12 cellular contexts compared by ENCODE assay signal in the genomic region with DNA sequence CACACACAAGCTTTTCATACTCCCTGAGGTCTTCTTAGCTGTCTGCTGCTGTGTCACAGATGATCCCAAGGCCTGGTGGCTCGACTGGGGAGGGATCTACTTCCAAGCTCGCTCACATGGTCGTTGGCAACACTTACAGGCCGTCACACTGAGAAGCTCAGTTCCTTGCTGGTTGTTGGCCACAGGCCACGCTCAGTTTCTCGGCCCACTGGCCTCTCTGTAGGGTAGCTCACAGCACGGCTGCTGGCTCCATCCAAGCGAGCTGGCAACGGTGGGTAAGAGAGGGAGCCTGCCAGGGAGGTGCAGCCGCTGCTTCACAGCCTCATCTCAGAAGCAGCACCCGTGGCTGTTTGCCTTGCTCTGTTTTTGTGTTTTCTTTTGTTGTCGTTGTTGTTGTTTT.
"Had no signal": no experiment of that assay in that cellular context is flagged by ENCODE, and none has a peak within 500 bp of the region (broad histone marks: within the 10 kb centered on the region; RNA-seq: fewer than 3 reads in every experiment).

No MANE protein-coding gene starts in this region.

- H3K9me3 Mint-ChIP-seq: activated naive CD8-positive, alpha-beta T cell treated with anti-CD3 and anti-CD28 coated beads, Interleukin-2, amount 10 ng/mL, durations not matched to agents 7 days and 5 days; effector memory CD8-positive, alpha-beta T cell; stimulated activated naive CD8-positive, alpha-beta T cell treated with anti-CD3 and anti-CD28 coated beads, Interleukin-15, amount 100 ng/mL, for 72 hours had no signal

- H3K27ac Mint-ChIP-seq: activated naive CD8-positive, alpha-beta T cell treated with anti-CD3 and anti-CD28 coated beads, Interleukin-2, amount 10 ng/mL, durations not matched to agents 7 days and 5 days; activated T-helper 1 cell treated with anti-CD3 and anti-CD28 coated beads, Interleukin-12 subunit alpha, Interleukin-12 subunit beta, Interleukin-2, Interleukin-4 antibody, amounts not matched to agents 30 ng/mL and 10 ng/mL and 1 ng/mL, durations not matched to agents 14 hours and 24 hours and 36 hours; effector memory CD8-positive, alpha-beta T cell; stimulated activated naive CD8-positive, alpha-beta T cell treated with anti-CD3 and anti-CD28 coated beads, Interleukin-15, amount 100 ng/mL, for 72 hours had no signal

- H3K27me3 Mint-ChIP-seq: activated naive CD8-positive, alpha-beta T cell treated with anti-CD3 and anti-CD28 coated beads, Interleukin-2, amount 10 ng/mL, durations not matched to agents 7 days and 5 days had no signal

- H3K4me1 Mint-ChIP-seq: activated naive CD8-positive, alpha-beta T cell treated with anti-CD3 and anti-CD28 coated beads, Interleukin-2, amount 10 ng/mL, durations not matched to agents 7 days and 5 days; stimulated activated naive CD8-positive, alpha-beta T cell treated with anti-CD3 and anti-CD28 coated beads, Interleukin-15, amount 100 ng/mL, for 72 hours had no signal

- H3K27ac ChIP-seq: foreskin keratinocyte, ovary, sigmoid colon, spleen had no signal

- DNase-seq: activated CD4-positive, alpha-beta T cell treated with anti-CD3 and anti-CD28 coated beads, Interleukin-2, amount 50 U/mL, for 1 hour; activated CD8-positive, alpha-beta memory T cell treated with anti-CD3 and anti-CD28 coated beads for 24 hours; activated naive CD8-positive, alpha-beta T cell treated with anti-CD3 and anti-CD28 coated beads, Interleukin-2, amount 10 ng/mL, durations not matched to agents 7 days and 5 days; dermis blood vessel endothelial cell; effector memory CD8-positive, alpha-beta T cell; foreskin keratinocyte; midbrain; ovary; sigmoid colon; spleen; stimulated activated naive CD8-positive, alpha-beta T cell treated with anti-CD3 and anti-CD28 coated beads, Interleukin-15, amount 100 ng/mL, for 72 hours had no signal

- H3K4me1 ChIP-seq: foreskin keratinocyte, sigmoid colon, spleen had no signal

- H3K9me3 ChIP-seq: ovary had no signal

- H3K4me3 Mint-ChIP-seq: activated naive CD8-positive, alpha-beta T cell treated with anti-CD3 and anti-CD28 coated beads, Interleukin-2, amount 10 ng/mL, durations not matched to agents 7 days and 5 days; activated T-helper 1 cell treated with anti-CD3 and anti-CD28 coated beads, Interleukin-12 subunit alpha, Interleukin-12 subunit beta, Interleukin-2, Interleukin-4 antibody, amounts not matched to agents 30 ng/mL and 10 ng/mL and 1 ng/mL, durations not matched to agents 14 hours and 24 hours and 36 hours; effector memory CD8-positive, alpha-beta T cell; stimulated activated naive CD8-positive, alpha-beta T cell treated with anti-CD3 and anti-CD28 coated beads, Interleukin-15, amount 100 ng/mL, for 72 hours had no signal

- H3K36me3 ChIP-seq: ovary, sigmoid colon, spleen had no signal

- H3K36me3 Mint-ChIP-seq: activated naive CD8-positive, alpha-beta T cell treated with anti-CD3 and anti-CD28 coated beads, Interleukin-2, amount 10 ng/mL, durations not matched to agents 7 days and 5 days had no signal

- H3K27me3 ChIP-seq: foreskin keratinocyte, ovary, sigmoid colon, spleen had no signal

- H3K4me3 ChIP-seq: ovary, sigmoid colon, spleen had no signal

- ATAC-seq: effector memory CD8-positive, alpha-beta T cell; foreskin keratinocyte; stimulated activated naive CD8-positive, alpha-beta T cell treated with anti-CD3 and anti-CD28 coated beads, Interleukin-15, amount 100 ng/mL, for 72 hours had no signal
